Comparison of ENCODE assay signal across 29 cellular contexts in the genomic region with DNA sequence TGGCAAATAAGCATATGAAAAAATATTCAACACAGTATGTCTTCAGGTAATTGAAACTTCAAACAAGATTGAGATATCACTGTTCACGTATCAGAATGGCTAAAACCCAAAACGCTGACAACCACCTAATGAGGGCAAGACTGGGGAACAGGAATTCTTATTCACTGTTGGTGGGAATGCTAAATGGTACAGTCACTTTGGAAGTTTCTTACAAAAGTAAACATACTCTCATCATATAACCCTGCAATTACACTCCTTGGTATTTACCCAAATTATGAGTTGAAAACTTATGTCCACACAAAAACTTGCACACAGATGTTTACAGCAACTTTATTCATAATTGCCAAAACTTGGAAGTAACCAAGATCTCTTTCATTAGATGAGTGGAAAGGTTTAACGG.
"Had no signal": no experiment of that assay in that cellular context is flagged by ENCODE, and none has a peak within 500 bp of the region (broad histone marks: within the 10 kb centered on the region; RNA-seq: fewer than 3 reads in every experiment).

No MANE protein-coding gene starts in this region.

- ATAC-seq: heart right ventricle; left cardiac atrium; left lung; naive thymus-derived CD4-positive, alpha-beta T cell; sciatic nerve had no signal

- H3K4me1 Mint-ChIP-seq: nephron, neural progenitor cell had no signal

- H3K36me3 ChIP-seq: esophagus muscularis mucosa, prostate gland, right atrium auricular region, tibial artery had no signal

- H3K27me3 Mint-ChIP-seq: naive thymus-derived CD4-positive, alpha-beta T cell; type B pancreatic cell had no signal

- H3K27me3 ChIP-seq: esophagus muscularis mucosa, heart right ventricle, left lung, neural progenitor cell, right atrium auricular region, stomach, testis, tibial artery had no signal

- DNase-seq: dermis blood vessel endothelial cell; effector memory CD4-positive, alpha-beta T cell; foreskin melanocyte; glutamatergic neuron; heart right ventricle; hippocampal formation; left cardiac atrium; left lung; mesendoderm; midbrain; naive thymus-derived CD4-positive, alpha-beta T cell; stimulated activated CD4-positive, alpha-beta T cell treated with anti-CD3 and anti-CD28 coated beads, Interleukin-12 subunit alpha, Interleukin-12 subunit beta, amount 100 ng/mL, for 4 hours; stimulated activated CD4-positive, alpha-beta T cell treated with anti-CD3 and anti-CD28 coated beads, Interleukin-1b, Interleukin-23, amount 100 ng/mL, for 48 hours; stimulated activated CD4-positive, alpha-beta T cell treated with anti-CD3 and anti-CD28 coated beads, Interleukin-4, amount 100 ng/mL, for 1 hour; stimulated activated CD8-positive, alpha-beta memory T cell treated with anti-CD3 and anti-CD28 coated beads, Interleukin-4, amount 100 ng/mL, for 48 hours; stimulated activated naive CD4-positive, alpha-beta T cell treated with Interleukin-2 at 50 U/mL for 16 hours; stomach; testis; tibial artery had no signal

- H3K27ac Mint-ChIP-seq: naive thymus-derived CD4-positive, alpha-beta T cell; nephron; neural progenitor cell; type B pancreatic cell had no signal

- H3K9me3 Mint-ChIP-seq: naive thymus-derived CD4-positive, alpha-beta T cell; nephron; neural progenitor cell; type B pancreatic cell had no signal

- H3K4me3 Mint-ChIP-seq: naive thymus-derived CD4-positive, alpha-beta T cell; nephron; neural progenitor cell; type B pancreatic cell had no signal

- H3K9me3 ChIP-seq: esophagus muscularis mucosa, heart right ventricle, left lung, prostate gland, right atrium auricular region, stomach, testis, tibial artery had no signal

- H3K4me1 ChIP-seq: esophagus muscularis mucosa, heart right ventricle, left lung, neural progenitor cell, prostate gland, right atrium auricular region, stomach, testis, tibial artery had no signal

- H3K27ac ChIP-seq: coronary artery, esophagus muscularis mucosa, heart right ventricle, left lung, neural progenitor cell, prostate gland, right atrium auricular region, stomach, testis, tibial artery had no signal

- FAIRE-seq: endothelial cell of umbilical vein had no signal

- H3K4me3 ChIP-seq: coronary artery, esophagus muscularis mucosa, heart right ventricle, left lung, neural progenitor cell, prostate gland, right atrium auricular region, smooth muscle cell, stomach, testis, tibial artery had no signal
